Comparison of ENCODE assay signal across 8 cellular contexts in genomic region chr2:49616800-49617199, GRCh38.
DNase-seq lines count a peak whose midpoint lies in the region; ATAC-seq, FAIRE-seq and TF ChIP-seq lines count a peak whose summit lies in the region.

No MANE protein-coding gene starts in this region.

- TF ChIP-seq CTCF in GM06990 (IDR thresholded peaks at IDR 0.05; ENCODE audit: insufficient read depth, low read length, poor library complexity, severe bottlenecking) (peak; percentile 48), lower leg skin (IDR thresholded peaks at IDR 0.05) (no peak)

- no peaks in the 10 kb centered on the region for H3K36me3 ChIP-seq in GM06990 (ENCODE audit: control insufficient read depth, insufficient read depth, low read length)

- WGBS in lower leg skin, 2 donors, result 12 to 23% methylated on average over 2 of the region's 2 CpGs

- H3K4me3 ChIP-seq in GM06990 (replicated peaks; ENCODE audit: low read depth, low read length), result no peak overlapping the region
- no peak overlapping the region for H3K4me3 ChIP-seq in Jurkat, Clone E6-1 (ENCODE audit: low read length)
- no peak overlapping the region for H3K4me3 ChIP-seq in lower leg skin (ENCODE audit: low read depth, poor library complexity, severe bottlenecking)

- DNase-seq in GM06990 (ENCODE audit: extremely low read depth, insufficient read length), result no peak
- peak; percentile 10 for DNase-seq in Jurkat, Clone E6-1 (ENCODE audit: low read depth, low spot score)
- peak; percentile 13 for DNase-seq in RCC 7860 (ENCODE audit: low spot score)
- peak; percentile 33 for DNase-seq in iPS-NIHi11 (ENCODE audit: low spot score)
- DNase-seq in lower leg skin (ENCODE audit: low spot score in 2 of 2), result no peak
- DNase-seq in GOT3 (lab: John Stamatoyannopoulos, UW), result no peak

- ATAC-seq in HG03571 (IDR thresholded peaks at IDR 0.05; ENCODE audit: unreplicated experiment), result no peak
- no peak for ATAC-seq in HG03196 (IDR thresholded peaks at IDR 0.05; ENCODE audit: unreplicated experiment)

- intact Hi-C loops in lower leg skin (cut with DNase I; ENCODE audit: low total_unique reads), result loop anchor here (10.0 kb wide), 1 partner anchor 788 kb away; no protein-coding TSS in a partner anchor

- no peaks in the 10 kb centered on the region for H3K27me3 ChIP-seq in GM06990 (replicated peaks; ENCODE audit: control insufficient read depth, insufficient read depth, low read length)

- FAIRE-seq in RCC 7860 (lab: Jason Lieb, UNC), result no peak

- no peak for TF ChIP-seq POLR2A in lower leg skin (IDR thresholded peaks at IDR 0.05)

Comparison
In these comparisons a context has a peak if more than half of its experiments do, and no peak if none do; other contexts are left out.
1. DNase-seq: peak in Jurkat, Clone E6-1 (single experiment), RCC 7860 (single experiment) and iPS-NIHi11 (single experiment); none in GM06990 (single experiment), lower leg skin (0 of 2) and GOT3 (single experiment).